Comparison of ENCODE assay signal across 20 cellular contexts in genomic region chr16:1597154-1597553, GRCh38. TPM values are rescaled to one million over a fixed set of nuclear protein-coding genes. Genes with fewer than 3 reads are reported as not detected.
DNase-seq lines count a peak whose midpoint lies in the region; ATAC-seq and TF ChIP-seq lines count a peak whose summit lies in the region.
"Had no signal": no experiment of that assay in that cellular context is flagged by ENCODE, and none has a peak within 500 bp of the region (broad histone marks: within the 10 kb centered on the region; RNA-seq: fewer than 3 reads in every experiment).

No MANE protein-coding gene starts in this region.

- H3K27ac ChIP-seq in lower lobe of right lung, result no peak overlapping the region
- no peak overlapping the region for H3K27ac ChIP-seq in osteoblast (ENCODE audit: low read depth, low read length)
- no peak overlapping the region for H3K27ac ChIP-seq in PC-3 (ENCODE audit: low read length)
- H3K27ac ChIP-seq: BLaER1, HL-60 had no signal

- H3K36me3 Mint-ChIP-seq in endothelial cell (ENCODE audit: low read depth, unreplicated experiment) (peaks cover 26% of the 10 kb centered on the region), progenitor cell of endocrine pancreas (ENCODE audit: insufficient read depth) (peaks cover 33% of the 10 kb centered on the region)
- H3K36me3 Mint-ChIP-seq: CD8-positive, alpha-beta T cell had no signal

- no peak overlapping the region for H3K9ac ChIP-seq in PC-3 (ENCODE audit: low read length)
- H3K9ac ChIP-seq: BLaER1 had no signal

- POLR2A ChIA-PET in PC-3 (lab: Charles Lee; ENCODE audit: unreplicated experiment), result no interaction called here

- H3K4me2 ChIP-seq in osteoblast (ENCODE audit: insufficient read depth, low read length) (no peak overlapping the region), PC-3 (ENCODE audit: low read length) (no peak overlapping the region)
- H3K4me2 ChIP-seq: BLaER1, GM23338 had no signal

- H3K27ac Mint-ChIP-seq in endothelial cell (ENCODE audit: unreplicated experiment), result no peak overlapping the region
- no peak overlapping the region for H3K27ac Mint-ChIP-seq in progenitor cell of endocrine pancreas
- H3K27ac Mint-ChIP-seq: CD14-positive monocyte; CD8-positive, alpha-beta T cell; GM23338; HFFc6 had no signal

- intact Hi-C loops in lower lobe of right lung (cut with DNase I), result no loop called here
- intact Hi-C loops in PC-3 (cut with micrococcal nuclease), result no loop called here

- no peaks in the 10 kb centered on the region for H3F3A ChIP-seq in PC-3 (ENCODE audit: low read length, unreplicated experiment)

- peaks cover 9% of the 10 kb centered on the region for H3K27me3 Mint-ChIP-seq in endothelial cell (ENCODE audit: unreplicated experiment)
- H3K27me3 Mint-ChIP-seq in progenitor cell of endocrine pancreas, result no peaks in the 10 kb centered on the region

- H3K4me1 Mint-ChIP-seq in endothelial cell (ENCODE audit: unreplicated experiment) (no peaks in the 10 kb centered on the region), progenitor cell of endocrine pancreas (ENCODE audit: low read depth) (peaks cover under 1% of the 10 kb centered on the region)
- H3K4me1 Mint-ChIP-seq: GM23338 had no signal

- CTCF ChIA-PET in PC-3 (lab: Charles Lee), result no interaction called here

- TF ChIP-seq CTCF in endothelial cell (IDR thresholded peaks at IDR 0.05; ENCODE audit: unreplicated experiment), result no peak
- no peak for TF ChIP-seq CTCF in lower lobe of right lung (IDR thresholded peaks at IDR 0.05)
- TF ChIP-seq CTCF in osteoblast (IDR thresholded peaks at IDR 0.05; ENCODE audit: extremely low read depth, low read depth, low read length), result no peak
- no peak for TF ChIP-seq CTCF in progenitor cell of endocrine pancreas (IDR thresholded peaks at IDR 0.05; ENCODE audit: unreplicated experiment)
- TF ChIP-seq CTCF in PC-3 (conservative IDR thresholded peaks at IDR 0.05; ENCODE audit: low read depth, low read length), result no peak

- H3K4me3 Mint-ChIP-seq in endothelial cell (ENCODE audit: unreplicated experiment) (peak overlapping the region; percentile 78), progenitor cell of endocrine pancreas (ENCODE audit: low read depth) (no peak overlapping the region)
- H3K4me3 Mint-ChIP-seq: CD14-positive monocyte; CD8-positive, alpha-beta T cell; GM23338; HFFc6 had no signal

- peaks cover 5% of the 10 kb centered on the region for H3K4me1 ChIP-seq in lower lobe of right lung
- no peaks in the 10 kb centered on the region for H3K4me1 ChIP-seq in osteoblast (ENCODE audit: insufficient read depth, low read length)
- H3K4me1 ChIP-seq in PC-3 (ENCODE audit: insufficient read depth, low read length), result no peaks in the 10 kb centered on the region

- H3K4me3 ChIP-seq in lower lobe of right lung, result no peak overlapping the region
- H3K4me3 ChIP-seq in osteoblast (ENCODE audit: insufficient read depth, low read length), result no peak overlapping the region
- H3K4me3 ChIP-seq in PC-3 (ENCODE audit: low read length), result no peak overlapping the region
- H3K4me3 ChIP-seq: BLaER1, GM23338, K562 had no signal

- H2AFZ ChIP-seq in osteoblast (ENCODE audit: low read length) (no peak overlapping the region), PC-3 (ENCODE audit: low read length) (no peak overlapping the region)
- H2AFZ ChIP-seq: GM23338 had no signal

- H3K36me3 ChIP-seq in lower lobe of right lung (peaks cover 22% of the 10 kb centered on the region), osteoblast (ENCODE audit: insufficient read depth, low read length) (peaks cover 9% of the 10 kb centered on the region), PC-3 (ENCODE audit: low read depth, low read length) (no peaks in the 10 kb centered on the region)

- BruUV-seq in PC-3 (replicated peaks; lab: Mats Ljungman, UMichigan), result no TSS peak

- peak; percentile 66 for ATAC-seq in lower lobe of right lung
- ATAC-seq in GM18870 (IDR thresholded peaks at IDR 0.05; ENCODE audit: unreplicated experiment), result no peak
- ATAC-seq in PC-3, result no peak
- ATAC-seq: CD8-positive, alpha-beta T cell; GM23338; K562 had no signal

- H4K20me1 ChIP-seq in osteoblast (ENCODE audit: insufficient read depth, low read length) (no peaks in the 10 kb centered on the region), PC-3 (ENCODE audit: low read length) (no peaks in the 10 kb centered on the region)
- H4K20me1 ChIP-seq: BLaER1 had no signal

- no peaks in the 10 kb centered on the region for H3K27me3 ChIP-seq in lower lobe of right lung (ENCODE audit: low read depth)
- H3K27me3 ChIP-seq in osteoblast (ENCODE audit: insufficient read depth, low read length), result no peaks in the 10 kb centered on the region
- no peaks in the 10 kb centered on the region for H3K27me3 ChIP-seq in PC-3 (ENCODE audit: low read length)
- H3K27me3 ChIP-seq: BLaER1 had no signal

- H3K9me3 ChIP-seq in lower lobe of right lung (no peaks in the 10 kb centered on the region), osteoblast (ENCODE audit: low read depth, low read length) (no peaks in the 10 kb centered on the region), PC-3 (ENCODE audit: low read length) (no peaks in the 10 kb centered on the region)
- H3K9me3 ChIP-seq: BLaER1 had no signal

- DNase-seq in endothelial cell (ENCODE audit: low spot score), result no peak
- no peak for DNase-seq in lower lobe of right lung
- peak; percentile 78 for DNase-seq in osteoblast (ENCODE audit: insufficient read length, low spot score, missing footprints)
- DNase-seq in progenitor cell of endocrine pancreas (ENCODE audit: low spot score, unreplicated experiment), result no peak
- DNase-seq in stimulated activated CD4-positive, alpha-beta T cell treated with anti-CD3 and anti-CD28 coated beads, Interleukin-2, amount 100 ng/mL, for 48 hours, result no peak
- no peak for DNase-seq in PC-3
- DNase-seq: AML-193; Calu3; CD8-positive, alpha-beta T cell; DND-41; EL; HCEC 1CT; HFFc6; IMR-90 had no signal

- no peaks in the 10 kb centered on the region for H3K9me2 ChIP-seq in PC-3 (replicated peaks; ENCODE audit: low read length)

- H3K9me3 Mint-ChIP-seq in endothelial cell (ENCODE audit: unreplicated experiment) (no peaks in the 10 kb centered on the region), progenitor cell of endocrine pancreas (ENCODE audit: low read depth) (no peaks in the 10 kb centered on the region)
- H3K9me3 Mint-ChIP-seq: CD8-positive, alpha-beta T cell; HFFc6 had no signal

- H3K79me2 ChIP-seq in osteoblast (ENCODE audit: insufficient read depth, low read length) (no peaks in the 10 kb centered on the region), PC-3 (ENCODE audit: low read length) (no peaks in the 10 kb centered on the region)

RNA-seq across cellular contexts. Expression of gene IFT140, which starts 14.7 kb away (rescaled TPM):
- total RNA-seq in endothelial cell (ENCODE audit: unreplicated experiment) (39.9 TPM), lower lobe of right lung (42.2 TPM), osteoblast (37.1 and 38.0 TPM in 2 replicates), progenitor cell of endocrine pancreas (75.2 and 85.3 TPM in 2 replicates), PC-3 (2014; rRNA removed) (4.2 and 6.2 TPM in 2 replicates)

RNA-seq across cellular contexts. Expression of gene CRAMP1, which starts 15.0 kb away (rescaled TPM):
- 46.8 TPM for total RNA-seq in endothelial cell (ENCODE audit: unreplicated experiment)
- total RNA-seq in lower lobe of right lung, result 24.1 TPM
- 9.7 and 11.2 TPM in 2 replicates for total RNA-seq in osteoblast
- 58.3 and 61.3 TPM in 2 replicates for total RNA-seq in progenitor cell of endocrine pancreas
- 8.5 and 15.5 TPM in 2 replicates for total RNA-seq in PC-3 (2014; rRNA removed)

Comparison
In these comparisons a context has a peak if more than half of its experiments do, and no peak if none do; other contexts are left out.
1. ATAC-seq: peak in lower lobe of right lung (2 of 2); none in GM18870 (single experiment) and PC-3 (single experiment).